Comparison of ENCODE assay signal across 8 cellular contexts in genomic region chr7:5780801-5781496, GRCh38. TPM values are rescaled to one million over a fixed set of nuclear protein-coding genes. Genes with fewer than 3 reads are reported as not detected.
DNase-seq lines count a peak whose midpoint lies in the region; ATAC-seq, FAIRE-seq and TF ChIP-seq lines count a peak whose summit lies in the region.

No MANE protein-coding gene starts in this region.

- peaks cover 40% of the 10 kb centered on the region for H4K20me1 ChIP-seq in astrocyte (ENCODE audit: insufficient read depth, low read length)

- H3K4me3 ChIP-seq in RWPE2 (ENCODE audit: severe bottlenecking) (peak overlapping the region; percentile 99), astrocyte (ENCODE audit: insufficient read depth, low read depth, low read length) (peak overlapping the region; percentile 70), iPS DF 6.9 (ENCODE audit: low read length) (peak overlapping the region; percentile 79), retinal pigment epithelial cell (ENCODE audit: low read length) (peak overlapping the region; percentile 64)

- no peak for FAIRE-seq in astrocyte (lab: Jason Lieb, UNC)

- no peak overlapping the region for H3K27ac Mint-ChIP-seq in astrocyte (ENCODE audit: unreplicated experiment)

- H3K4me2 ChIP-seq in astrocyte (ENCODE audit: low read length): peak overlapping the region; percentile 89

- no peaks in the 10 kb centered on the region for H3K27me3 ChIP-seq in RWPE2 (ENCODE audit: insufficient read depth, poor library complexity, severe bottlenecking)
- H3K27me3 ChIP-seq in astrocyte (ENCODE audit: insufficient read depth, low read length): no peaks in the 10 kb centered on the region
- H3K27me3 ChIP-seq in iPS DF 6.9 (ENCODE audit: control insufficient read depth, insufficient read depth, low read length): no peaks in the 10 kb centered on the region

- peak overlapping the region; percentile 90 for H3K9ac ChIP-seq in astrocyte (ENCODE audit: low read length)

- H2AFZ ChIP-seq in astrocyte (ENCODE audit: low read depth, low read length): peak overlapping the region; percentile 78

- peaks cover 9% of the 10 kb centered on the region for H3K36me3 Mint-ChIP-seq in astrocyte (ENCODE audit: low read depth, unreplicated experiment)

- DNase-seq in activated T-cell treated with anti-CD3 and anti-CD28 coated beads for 1 hour (ENCODE audit: low read depth) (peak; percentile 8), RWPE2 (ENCODE audit: low spot score) (no peak), astrocyte (ENCODE audit: low read depth) (peak; percentile 10), iPS DF 6.9 (ENCODE audit: low read depth, low spot score) (no peak), retinal pigment epithelial cell (ENCODE audit: low read depth) (no peak), superior temporal gyrus (ENCODE audit: extremely low spot score) (no peak)
- DNase-seq in activated T-cell treated with anti-CD3 and anti-CD28 coated beads, Interleukin-2, amount 50 U/mL, for 1 hour: no peak

- ATAC-seq in HG02943 (IDR thresholded peaks at IDR 0.05; ENCODE audit: low read depth, unreplicated experiment): peak; percentile 46
- peak; percentile 65 for ATAC-seq in RWPE2 (ENCODE audit: low read depth)

- WGBS in iPS DF 6.9 (ENCODE audit: insufficient coverage, insufficient read length): no CpG with 5 or more reads among the region's 85 CpGs

- no peaks in the 10 kb centered on the region for H3K9me3 Mint-ChIP-seq in astrocyte (ENCODE audit: unreplicated experiment)

- H3K27me3 Mint-ChIP-seq in astrocyte (ENCODE audit: low read depth, unreplicated experiment): no peaks in the 10 kb centered on the region

- H3K4me1 Mint-ChIP-seq in astrocyte (ENCODE audit: low read depth, unreplicated experiment): peaks cover 14% of the 10 kb centered on the region

- H3K4me3 Mint-ChIP-seq in astrocyte (ENCODE audit: unreplicated experiment): peak overlapping the region; percentile 92

- H3K4me1 ChIP-seq in RWPE2 (ENCODE audit: insufficient read depth, poor library complexity, severe bottlenecking) (no peaks in the 10 kb centered on the region), astrocyte (ENCODE audit: insufficient read depth, low read length) (peaks cover 9% of the 10 kb centered on the region), iPS DF 6.9 (ENCODE audit: control insufficient read depth, insufficient read depth, low read length) (no peaks in the 10 kb centered on the region)

- H3K9me3 ChIP-seq in RWPE2 (ENCODE audit: severe bottlenecking): no peaks in the 10 kb centered on the region
- H3K9me3 ChIP-seq in astrocyte (ENCODE audit: insufficient read depth, low read depth, low read length): no peaks in the 10 kb centered on the region
- H3K9me3 ChIP-seq in iPS DF 6.9 (ENCODE audit: control insufficient read depth, insufficient read depth, low read length): no peaks in the 10 kb centered on the region

- TF ChIP-seq CTCF in RWPE2 (IDR thresholded peaks at IDR 0.05; ENCODE audit: poor library complexity, severe bottlenecking) (no peak), astrocyte (IDR thresholded peaks at IDR 0.05; ENCODE audit: insufficient read depth, low read depth, low read length) (no peak), retinal pigment epithelial cell (conservative IDR thresholded peaks at IDR 0.05; ENCODE audit: low read depth, low read length) (no peak)

- H3K27ac ChIP-seq in RWPE2 (ENCODE audit: poor library complexity, severe bottlenecking) (peak overlapping the region; percentile 49), astrocyte (ENCODE audit: low read depth, low read length) (peak overlapping the region; percentile 80), iPS DF 6.9 (ENCODE audit: low read length) (no peak overlapping the region)

- H3K79me2 ChIP-seq in astrocyte (ENCODE audit: insufficient read depth, low read length): peaks cover 52% of the 10 kb centered on the region

- H3K36me3 ChIP-seq in RWPE2 (ENCODE audit: low read depth) (peaks cover 7% of the 10 kb centered on the region), astrocyte (ENCODE audit: insufficient read depth, low read length) (peaks cover 7% of the 10 kb centered on the region), iPS DF 6.9 (ENCODE audit: control insufficient read depth, insufficient read depth, low read length) (no peaks in the 10 kb centered on the region)

RNA-seq across cellular contexts. Expression of gene RNF216, which starts 0.5 kb away (rescaled TPM):
- total RNA-seq in astrocyte: 45.1 and 46.8 TPM in 2 replicates

Comparison
In these comparisons a context has a peak if more than half of its experiments do, and no peak if none do; other contexts are left out.
1. DNase-seq: peak in activated T-cell treated with anti-CD3 and anti-CD28 coated beads for 1 hour (single experiment) and astrocyte (single experiment); none in activated T-cell treated with anti-CD3 and anti-CD28 coated beads, Interleukin-2, amount 50 U/mL, for 1 hour (single experiment), RWPE2 (single experiment), iPS DF 6.9 (single experiment), retinal pigment epithelial cell (single experiment) and superior temporal gyrus (single experiment).
2. Peak in every context shown above with its lines, with median percentiles within 50 percentile points of each other: H3K4me3 ChIP-seq.